ENCODE assay signal across 11 cellular contexts in the genomic region with DNA sequence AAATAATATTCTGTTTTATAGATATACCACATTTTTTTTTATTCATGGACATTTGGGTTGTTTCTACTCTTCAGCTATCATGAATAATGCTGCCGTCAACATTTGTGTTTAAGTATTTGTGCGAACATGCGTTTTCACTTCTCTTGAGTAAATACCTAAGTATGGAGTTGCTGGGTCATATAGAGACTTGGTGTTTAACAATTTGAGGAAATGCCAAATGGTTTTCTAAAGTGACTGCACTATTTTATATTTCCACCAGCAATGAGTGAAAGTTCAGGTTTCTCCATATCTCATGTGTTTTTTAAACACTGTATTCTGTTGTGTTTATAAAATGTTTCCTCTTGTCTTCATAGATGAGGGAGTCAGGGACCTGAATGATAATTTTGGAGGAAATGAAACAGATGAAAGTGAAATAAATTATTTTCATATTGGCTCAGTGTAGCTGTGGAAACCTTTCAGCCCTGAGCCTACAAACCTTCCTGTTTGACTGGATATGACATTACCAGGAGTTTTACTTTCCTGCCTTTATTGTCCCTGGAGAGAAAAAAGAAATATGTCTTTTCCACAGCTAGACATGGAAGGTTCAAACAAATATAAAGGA. TPM values are rescaled to one million over a fixed set of nuclear protein-coding genes. Genes with fewer than 3 reads are reported as not detected.
DNase-seq lines count a peak whose midpoint lies in the region; ATAC-seq, FAIRE-seq and TF ChIP-seq lines count a peak whose summit lies in the region.
"Had no signal": no experiment of that assay in that cellular context is flagged by ENCODE, and none has a peak within 500 bp of the region (broad histone marks: within the 10 kb centered on the region; RNA-seq: fewer than 3 reads in every experiment).

No MANE protein-coding gene starts in this region.

- no peaks in the 10 kb centered on the region for H3K9me3 ChIP-seq in skeletal muscle tissue (ENCODE audit: control insufficient read depth in 3 of 3, low read length in 3 of 3)

- TF ChIP-seq POLR2A in GM12892 (IDR thresholded peaks at IDR 0.05; ENCODE audit: low read depth, low read length), result no peak

- no peaks in the 10 kb centered on the region for H3K27me3 ChIP-seq in skeletal muscle tissue (ENCODE audit: control insufficient read depth in 3 of 3, insufficient read depth in 3 of 3, low read length in 3 of 3)

- FAIRE-seq in GM12892 (lab: Jason Lieb, UNC), result no peak
- FAIRE-seq: bronchial epithelial cell, TTC549 had no signal

- ATAC-seq in GM18868 (IDR thresholded peaks at IDR 0.05; ENCODE audit: unreplicated experiment), result peak; percentile 81
- ATAC-seq in GM21737 (IDR thresholded peaks at IDR 0.05; ENCODE audit: unreplicated experiment), result peak; percentile 71
- ATAC-seq in HG03571 (IDR thresholded peaks at IDR 0.05; ENCODE audit: unreplicated experiment), result peak; percentile 55

- H3K27ac ChIP-seq in skeletal muscle tissue (ENCODE audit: low read depth, low read length), result no peak overlapping the region

- H3K4me1 ChIP-seq in skeletal muscle tissue (ENCODE audit: control insufficient read depth in 3 of 3, insufficient read depth in 3 of 3, low read length in 3 of 3), result peaks cover 32 to 42% (median 35%) of the 10 kb centered on the region in 3 donors

- H3K36me3 ChIP-seq in skeletal muscle tissue (ENCODE audit: control insufficient read depth in 3 of 3, insufficient read depth in 3 of 3, low read length in 3 of 3), result no peaks in the 10 kb centered on the region

- DNase-seq in D341Med (ENCODE audit: low spot score) (no peak), GM12892 (ENCODE audit: insufficient read length) (no peak), SHP77 treated with DMSO at 0.1 percent for 48 hours (lab: John Stamatoyannopoulos, UW) (no peak), C1 segment of cervical spinal cord (lab: John Stamatoyannopoulos, UW) (no peak)
- DNase-seq: HFFc6 had no signal

- peak overlapping the region in 2 of 3 donors; percentile 7 to 58 for H3K9ac ChIP-seq in skeletal muscle tissue (ENCODE audit: low read depth in 1 of 3, low read length in 3 of 3)

- H3K4me3 ChIP-seq in skeletal muscle tissue (ENCODE audit: low read length in 3 of 3), result no peak overlapping the region

RNA-seq across cellular contexts. Expression of gene DAAM1, which starts 26.3 kb away (rescaled TPM):
- total RNA-seq in skeletal muscle tissue, result 36.5 TPM
- 9.7 TPM for polyA plus RNA-seq in GM12892 (2012; ENCODE audit: missing spikeins)
